ENCODE assay signal across 12 cellular contexts in the genomic region with DNA sequence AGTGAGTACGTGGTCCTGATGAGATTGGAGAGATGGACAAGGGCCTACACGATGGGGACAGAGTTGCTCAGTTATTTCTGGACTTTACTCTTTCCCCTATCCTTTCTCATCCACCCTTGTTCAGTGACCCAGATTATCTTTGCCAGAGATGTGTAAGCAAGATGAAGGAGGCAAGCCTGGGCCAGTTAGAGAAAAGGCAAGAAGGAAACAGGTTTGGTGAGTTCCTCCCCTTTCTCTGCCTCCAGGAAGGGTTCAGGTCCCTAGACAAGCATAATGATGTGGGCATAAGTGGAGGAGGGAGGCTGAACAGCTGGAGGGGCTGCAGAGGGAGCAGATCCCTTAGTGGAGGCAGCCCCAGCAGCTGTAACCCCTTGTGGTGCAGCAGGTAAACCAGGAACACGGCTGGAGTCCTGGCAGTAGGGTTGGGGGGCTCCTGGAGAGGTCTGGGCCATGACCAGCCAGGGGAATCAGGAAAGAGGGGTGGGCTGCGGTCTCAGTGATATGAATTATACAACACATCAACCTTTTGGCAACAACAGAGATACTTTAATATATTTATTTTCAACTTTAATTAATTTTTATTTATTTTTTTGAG. TPM values are rescaled to one million over a fixed set of nuclear protein-coding genes. Genes with fewer than 3 reads are reported as not detected.
DNase-seq lines count a peak whose midpoint lies in the region; ATAC-seq, FAIRE-seq and TF ChIP-seq lines count a peak whose summit lies in the region.
"Had no signal": no experiment of that assay in that cellular context is flagged by ENCODE, and none has a peak within 500 bp of the region (broad histone marks: within the 10 kb centered on the region; RNA-seq: fewer than 3 reads in every experiment).

No MANE protein-coding gene starts in this region.

- H3K4me1 Mint-ChIP-seq in activated naive CD8-positive, alpha-beta T cell (ENCODE audit: low read depth), result peaks cover 61% of the 10 kb centered on the region
- peaks cover 78% of the 10 kb centered on the region for H3K4me1 Mint-ChIP-seq in activated naive CD8-positive, alpha-beta T cell treated with anti-CD3 and anti-CD28 coated beads, Interleukin-2, amount 50 U/mL, for 24 hours
- peaks cover 25% of the 10 kb centered on the region for H3K4me1 Mint-ChIP-seq in type B pancreatic cell (ENCODE audit: unreplicated experiment)

- no peaks in the 10 kb centered on the region for H4K20me1 ChIP-seq in PC-3 (ENCODE audit: low read length)
- no peaks in the 10 kb centered on the region for H4K20me1 ChIP-seq in hepatocyte (ENCODE audit: insufficient read depth, poor library complexity, severe bottlenecking)

- H3K4me2 ChIP-seq in PC-3 (ENCODE audit: low read length) (peak overlapping the region; percentile 44), hepatocyte (peak overlapping the region; percentile 16)

- no peaks in the 10 kb centered on the region for H3K27me3 Mint-ChIP-seq in activated naive CD8-positive, alpha-beta T cell
- H3K27me3 Mint-ChIP-seq in activated naive CD8-positive, alpha-beta T cell treated with anti-CD3 and anti-CD28 coated beads, Interleukin-2, amount 50 U/mL, for 24 hours, result no peaks in the 10 kb centered on the region
- H3K27me3 Mint-ChIP-seq in type B pancreatic cell, result no peaks in the 10 kb centered on the region

- H3K27ac Mint-ChIP-seq in activated naive CD8-positive, alpha-beta T cell, result peak overlapping the region; percentile 41
- no peak overlapping the region for H3K27ac Mint-ChIP-seq in activated naive CD8-positive, alpha-beta T cell treated with anti-CD3 and anti-CD28 coated beads, Interleukin-2, amount 50 U/mL, for 24 hours
- peak overlapping the region; percentile 64 for H3K27ac Mint-ChIP-seq in type B pancreatic cell

- H3K4me3 Mint-ChIP-seq in activated naive CD8-positive, alpha-beta T cell, result peak overlapping the region; percentile 5
- no peak overlapping the region for H3K4me3 Mint-ChIP-seq in activated naive CD8-positive, alpha-beta T cell treated with anti-CD3 and anti-CD28 coated beads, Interleukin-2, amount 50 U/mL, for 24 hours
- H3K4me3 Mint-ChIP-seq in type B pancreatic cell, result peak overlapping the region; percentile 66

- no peaks in the 10 kb centered on the region for H3K9me3 Mint-ChIP-seq in activated naive CD8-positive, alpha-beta T cell (ENCODE audit: low read depth)
- peaks cover 6% of the 10 kb centered on the region for H3K9me3 Mint-ChIP-seq in activated naive CD8-positive, alpha-beta T cell treated with anti-CD3 and anti-CD28 coated beads, Interleukin-2, amount 50 U/mL, for 24 hours
- H3K9me3 Mint-ChIP-seq in type B pancreatic cell, result peaks cover 5% of the 10 kb centered on the region

- no peak overlapping the region for H3K27ac ChIP-seq in PC-3 (ENCODE audit: low read length)
- peak overlapping the region; percentile 47 for H3K27ac ChIP-seq in hepatocyte
- H3K27ac ChIP-seq in kidney (ENCODE audit: low read depth in 2 of 2, low read length in 2 of 2), result no peak overlapping the region

- FAIRE-seq in GM12892 (lab: Jason Lieb, UNC) (no peak), kidney (lab: Jason Lieb, UNC) (no peak)
- FAIRE-seq: endothelial cell of umbilical vein had no signal

- H3K4me3 ChIP-seq in PC-3 (ENCODE audit: low read length), result no peak overlapping the region
- H3K4me3 ChIP-seq in hepatocyte, result no peak overlapping the region
- H3K4me3 ChIP-seq in kidney (ENCODE audit: low read length in 2 of 2), result no peak overlapping the region

- intact Hi-C loops in PC-3 (cut with micrococcal nuclease), result no loop called here
- intact Hi-C loops in left cardiac atrium (cut with DNase I), result no loop called here
- intact Hi-C loops in kidney (cut with DNase I), result no loop called here

- H3K9ac ChIP-seq in PC-3 (ENCODE audit: low read length), result no peak overlapping the region
- no peak overlapping the region for H3K9ac ChIP-seq in kidney (ENCODE audit: low read length in 2 of 2)

- no peaks in the 10 kb centered on the region for H3K9me3 ChIP-seq in PC-3 (ENCODE audit: low read length)
- H3K9me3 ChIP-seq in hepatocyte (ENCODE audit: low read depth), result no peaks in the 10 kb centered on the region
- H3K9me3 ChIP-seq in kidney (ENCODE audit: control insufficient read depth in 1 of 2, low read length in 2 of 2), result no peaks in the 10 kb centered on the region

- no peak overlapping the region for H2AFZ ChIP-seq in PC-3 (ENCODE audit: low read length)
- no peak overlapping the region for H2AFZ ChIP-seq in hepatocyte

- DNase-seq in activated naive CD8-positive, alpha-beta T cell treated with anti-CD3 and anti-CD28 coated beads, Interleukin-2, amount 50 U/mL, for 24 hours, result no peak
- DNase-seq in PC-3, result peak; percentile 60
- DNase-seq in hepatocyte (ENCODE audit: low spot score), result peak; percentile 51
- DNase-seq in type B pancreatic cell (ENCODE audit: extremely low spot score, unreplicated experiment), result no peak
- no peak for DNase-seq in GM12892 (ENCODE audit: insufficient read length)
- no peak for DNase-seq in left cardiac atrium
- DNase-seq in kidney, result no peak
- DNase-seq: KG1, NCI-H774 had no signal

- CTCF ChIA-PET in PC-3 (lab: Charles Lee), result no interaction called here

- peaks cover 37% of the 10 kb centered on the region for H3K4me1 ChIP-seq in PC-3 (ENCODE audit: insufficient read depth, low read length)
- peaks cover 11% of the 10 kb centered on the region for H3K4me1 ChIP-seq in hepatocyte (ENCODE audit: insufficient read depth)
- H3K4me1 ChIP-seq in kidney (ENCODE audit: control insufficient read depth in 1 of 2, insufficient read depth in 1 of 2, low read depth in 1 of 2, low read length in 2 of 2), result peaks cover 0 to 6% of the 10 kb centered on the region in 2 donors

- WGBS in hepatocyte (ENCODE audit: low lambda C conversion rate, missing lambda C conversion rate), result 73% methylated on average over 4 of the region's 4 CpGs

- H3K27me3 ChIP-seq in PC-3 (ENCODE audit: low read length) (no peaks in the 10 kb centered on the region), hepatocyte (no peaks in the 10 kb centered on the region)

- H3K9me2 ChIP-seq in PC-3 (replicated peaks; ENCODE audit: low read length) (no peaks in the 10 kb centered on the region), hepatocyte (replicated peaks; ENCODE audit: insufficient read depth) (no peaks in the 10 kb centered on the region)

- POLR2A ChIA-PET in PC-3 (lab: Charles Lee; ENCODE audit: unreplicated experiment), result no interaction called here

- no peak for TF ChIP-seq CTCF in PC-3 (conservative IDR thresholded peaks at IDR 0.05; ENCODE audit: low read depth, low read length)
- TF ChIP-seq CTCF in hepatocyte (IDR thresholded peaks at IDR 0.05; ENCODE audit: poor library complexity), result no peak
- no peak for TF ChIP-seq CTCF in type B pancreatic cell (conservative IDR thresholded peaks at IDR 0.05)
- no peak for TF ChIP-seq CTCF in kidney (IDR thresholded peaks at IDR 0.05; ENCODE audit: borderline replicate concordance, extremely low read depth, insufficient read depth)

- no peaks in the 10 kb centered on the region for H3K79me2 ChIP-seq in PC-3 (ENCODE audit: low read length)
- H3K79me2 ChIP-seq in hepatocyte, result no peaks in the 10 kb centered on the region

- H3F3A ChIP-seq in PC-3 (ENCODE audit: low read length, unreplicated experiment), result peaks cover 3% of the 10 kb centered on the region

- H3K36me3 Mint-ChIP-seq in activated naive CD8-positive, alpha-beta T cell, result peaks cover 4% of the 10 kb centered on the region
- no peaks in the 10 kb centered on the region for H3K36me3 Mint-ChIP-seq in activated naive CD8-positive, alpha-beta T cell treated with anti-CD3 and anti-CD28 coated beads, Interleukin-2, amount 50 U/mL, for 24 hours (ENCODE audit: low read depth)
- no peaks in the 10 kb centered on the region for H3K36me3 Mint-ChIP-seq in type B pancreatic cell

- no peak for TF ChIP-seq POLR2A in GM12892 (IDR thresholded peaks at IDR 0.05; ENCODE audit: low read depth, low read length)

- no peaks in the 10 kb centered on the region for H3K36me3 ChIP-seq in PC-3 (ENCODE audit: low read depth, low read length)
- no peaks in the 10 kb centered on the region for H3K36me3 ChIP-seq in hepatocyte (replicated peaks; ENCODE audit: insufficient read depth, low read depth)
- no peaks in the 10 kb centered on the region for H3K36me3 ChIP-seq in kidney (ENCODE audit: control insufficient read depth in 1 of 2, insufficient read depth in 2 of 2, low read length in 2 of 2)

- BruUV-seq in PC-3 (replicated peaks; lab: Mats Ljungman, UMichigan), result no TSS peak

- ATAC-seq in activated naive CD8-positive, alpha-beta T cell treated with anti-CD3 and anti-CD28 coated beads, Interleukin-2, amount 50 U/mL, for 24 hours, result no peak
- ATAC-seq in PC-3, result no peak
- ATAC-seq in left cardiac atrium, result no peak

RNA-seq across cellular contexts. Expression of a gene that starts 9.2 kb away (rescaled TPM):
- 212 and 245 TPM in 2 replicates for total RNA-seq in PC-3 (2014; rRNA removed)
- 351 and 358 TPM in 2 replicates for total RNA-seq in hepatocyte
- polyA plus RNA-seq in hepatocyte, result 48.8 and 69.7 TPM in 2 replicates
- total RNA-seq in type B pancreatic cell (ENCODE audit: low replicate concordance), result 238 and 301 TPM in 2 replicates
- 324 TPM for polyA plus RNA-seq in GM12892 (2012; ENCODE audit: missing spikeins)
- 100 to 1,000 TPM; 149 to 170 TPM for total RNA-seq in left cardiac atrium
- 248 TPM for total RNA-seq in kidney
- polyA plus RNA-seq in kidney (ENCODE audit: insufficient read depth, low read depth, low replicate concordance), result 207 TPM

RNA-seq across cellular contexts. Expression of a gene that starts 41.8 kb away (rescaled TPM):
- total RNA-seq in PC-3 (2014; rRNA removed) (not detected in 2 replicates), hepatocyte (2.2 TPM in 1 of 2 replicates, not detected in the other), type B pancreatic cell (ENCODE audit: low replicate concordance) (0.40 TPM in 1 of 2 replicates, not detected in the other), left cardiac atrium (not detected), kidney (not detected)
- polyA plus RNA-seq in hepatocyte (0.68 TPM in 1 of 2 replicates, not detected in the other), kidney (ENCODE audit: insufficient read depth, low read depth, low replicate concordance) (not detected)
- not detected for polyA plus RNA-seq in GM12892 (2012; ENCODE audit: missing spikeins)
- total RNA-seq: activated CD8-positive, alpha-beta memory T cell treated with anti-CD3 and anti-CD28 coated beads for 36 hours; endothelial cell of umbilical vein had no signal
- polyA plus RNA-seq: endothelial cell of umbilical vein had no signal

Comparison
In these comparisons a context has a peak if more than half of its experiments do, and no peak if none do; other contexts are left out.
1. DNase-seq: peak in PC-3 (single experiment) and hepatocyte (single experiment); none in activated naive CD8-positive, alpha-beta T cell treated with anti-CD3 and anti-CD28 coated beads, Interleukin-2, amount 50 U/mL, for 24 hours (single experiment), type B pancreatic cell (single experiment), GM12892 (single experiment), left cardiac atrium (single experiment) and kidney (single experiment).